Comparison of ENCODE assay signal across 23 cellular contexts in genomic region chr4:24688453-24688852, GRCh38.
DNase-seq lines count a peak whose midpoint lies in the region; TF ChIP-seq lines count a peak whose summit lies in the region.
"Had no signal": no experiment of that assay in that cellular context is flagged by ENCODE, and none has a peak within 500 bp of the region (broad histone marks: within the 10 kb centered on the region; RNA-seq: fewer than 3 reads in every experiment).

No MANE protein-coding gene starts in this region.

- no peaks in the 10 kb centered on the region for H3K36me3 ChIP-seq in esophagus muscularis mucosa
- H3K36me3 ChIP-seq: BE2C; BLaER1 treated with 17β-estradiol and CSF1 and Interleukin-3, amounts not matched to agents 10 nM and 100 nM had no signal

- peaks cover 0 to 7% (median 2%) of the 10 kb centered on the region in 4 donors for H3K9me3 ChIP-seq in esophagus muscularis mucosa
- H3K9me3 ChIP-seq: A549, BE2C had no signal

- 78% methylated on average over 3 of the region's 3 CpGs for WGBS in esophagus muscularis mucosa

- peaks cover 0 to 6% (median 2%) of the 10 kb centered on the region in 4 donors for H3K4me1 ChIP-seq in esophagus muscularis mucosa
- H3K4me1 ChIP-seq: A549, BE2C had no signal

- H3K4me3 ChIP-seq in esophagus muscularis mucosa, result no peak overlapping the region
- H3K4me3 ChIP-seq: A549; BLaER1 treated with 17β-estradiol and CSF1 and Interleukin-3, amounts not matched to agents 10 nM and 100 nM had no signal

- no peaks in the 10 kb centered on the region for H3K4me1 Mint-ChIP-seq in T-helper 1 cell treated with Interleukin-12 subunit alpha and Interleukin-12 subunit beta and Interleukin-4 antibody, amounts not matched to agents 30 μg/mL and 1 μg/mL, for 36 hours (ENCODE audit: low read depth)
- H3K4me1 Mint-ChIP-seq: CD14-positive monocyte; CD8-positive, alpha-beta memory T cell had no signal

- no peak overlapping the region for H3K4me3 Mint-ChIP-seq in T-helper 1 cell treated with Interleukin-12 subunit alpha and Interleukin-12 subunit beta and Interleukin-4 antibody, amounts not matched to agents 30 μg/mL and 1 μg/mL, for 36 hours
- H3K4me3 Mint-ChIP-seq: CD14-positive monocyte; CD4-positive, alpha-beta T cell; CD8-positive, alpha-beta memory T cell; H9; HFFc6 had no signal

- no peaks in the 10 kb centered on the region for H3K27me3 ChIP-seq in esophagus muscularis mucosa
- H3K27me3 ChIP-seq: BE2C; BLaER1 treated with 17β-estradiol and CSF1 and Interleukin-3, amounts not matched to agents 10 nM and 100 nM had no signal

- TF ChIP-seq EP300 in Ishikawa (IDR thresholded peaks at IDR 0.05; ENCODE audit: borderline replicate concordance) (no peak), esophagus muscularis mucosa (IDR thresholded peaks at IDR 0.05) (no peak)

- no peak overlapping the region for H3K27ac ChIP-seq in esophagus muscularis mucosa (replicated peaks in 1 of 4)
- H3K27ac ChIP-seq: A549; BLaER1 treated with 17β-estradiol and CSF1 and Interleukin-3, amounts not matched to agents 10 nM and 100 nM had no signal

- TF ChIP-seq RAD21 in Ishikawa (IDR thresholded peaks at IDR 0.05; ENCODE audit: low read depth), result no peak

- no peaks in the 10 kb centered on the region for H3K9me3 Mint-ChIP-seq in T-helper 1 cell treated with Interleukin-12 subunit alpha and Interleukin-12 subunit beta and Interleukin-4 antibody, amounts not matched to agents 30 μg/mL and 1 μg/mL, for 36 hours
- H3K9me3 Mint-ChIP-seq: CD4-positive, alpha-beta T cell; HFFc6 had no signal

- TF ChIP-seq POLR2A in esophagus muscularis mucosa (IDR thresholded peaks at IDR 0.05; ENCODE audit: low read depth), result no peak

- no peaks in the 10 kb centered on the region for H3K36me3 Mint-ChIP-seq in T-helper 1 cell treated with Interleukin-12 subunit alpha and Interleukin-12 subunit beta and Interleukin-4 antibody, amounts not matched to agents 30 μg/mL and 1 μg/mL, for 36 hours (ENCODE audit: low read depth)
- H3K36me3 Mint-ChIP-seq: CD14-positive monocyte; CD8-positive, alpha-beta memory T cell had no signal

- no peak for DNase-seq in T-helper 1 cell
- DNase-seq in esophagus muscularis mucosa (ENCODE audit: extremely low spot score), result peak; percentile 47
- no peak for DNase-seq in COLO829 (ENCODE audit: low spot score)
- no peak for DNase-seq in activated CD4-positive, alpha-beta T cell treated with anti-CD3 and anti-CD28 coated beads, Interleukin-2, amount 50 U/mL, for 1 hour
- no peak for DNase-seq in putamen (ENCODE audit: low spot score)
- DNase-seq: 8988T; ACHN; AML-193; BE2C; Calu3; CD4-positive, alpha-beta T cell; CD8-positive, alpha-beta memory T cell; COR-L47; DMS53; DMS79 treated with DMSO at 0.1 percent for 48 hours; GF-D8; H9; HFFc6 had no signal

- intact Hi-C loops in esophagus muscularis mucosa (cut with DNase I), result no loop called here

- peaks cover 3% of the 10 kb centered on the region for H3K27me3 Mint-ChIP-seq in T-helper 1 cell treated with Interleukin-12 subunit alpha and Interleukin-12 subunit beta and Interleukin-4 antibody, amounts not matched to agents 30 μg/mL and 1 μg/mL, for 36 hours (ENCODE audit: low read depth)

- peak overlapping the region; percentile 21 for H3K27ac Mint-ChIP-seq in T-helper 1 cell treated with Interleukin-12 subunit alpha and Interleukin-12 subunit beta and Interleukin-4 antibody, amounts not matched to agents 30 μg/mL and 1 μg/mL, for 36 hours
- H3K27ac Mint-ChIP-seq: CD4-positive, alpha-beta T cell; CD8-positive, alpha-beta memory T cell; HFFc6 had no signal

- no peak for TF ChIP-seq CTCF in esophagus muscularis mucosa (IDR thresholded peaks at IDR 0.05)

TF ChIP-seq in Ishikawa, 13 proteins besides CTCF, POLR2A, EP300 and RAD21:
- TF ChIP-seq NFIC (IDR thresholded peaks at IDR 0.05), result no peak
- peak; percentile 29; the same call in 1 of the 2 replicates for TF ChIP-seq REST (IDR thresholded peaks at IDR 0.05; ENCODE audit: low read depth)
